ENCODE assay signal across 10 cellular contexts in the genomic region with DNA sequence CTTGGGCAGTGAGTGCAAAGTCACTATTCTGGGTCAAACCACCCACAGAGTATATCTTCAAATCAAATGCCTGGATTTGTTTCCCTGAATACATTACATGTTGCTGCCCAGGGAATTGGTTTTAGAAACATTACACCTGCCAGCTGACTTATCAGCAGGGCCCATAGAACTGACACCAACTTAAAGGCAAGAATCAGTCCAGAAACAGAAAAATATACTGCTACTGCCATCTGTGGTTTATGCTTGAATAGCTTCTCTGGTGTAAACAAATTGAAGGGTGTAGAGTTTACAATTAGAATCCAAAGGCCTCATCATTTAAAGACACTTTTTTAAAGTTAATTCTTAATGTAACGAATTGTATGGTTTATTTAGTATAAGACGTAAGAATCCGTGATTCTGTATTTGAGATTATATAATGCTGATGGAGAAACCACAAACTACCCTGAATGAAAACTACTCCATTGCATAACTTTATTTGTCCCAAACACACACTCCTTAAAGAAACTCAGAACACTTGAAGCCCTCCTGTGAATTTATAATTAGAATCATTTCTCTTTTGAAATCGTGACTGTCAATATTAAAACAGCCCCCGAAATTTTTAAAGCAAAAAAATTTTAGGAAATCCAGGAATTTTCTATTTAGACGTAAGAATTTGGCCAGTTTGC.
A peak's percentile ranks its signal among the peaks of the same experiment; 100 is the strongest.
DNase-seq lines count a peak whose midpoint lies in the region; ATAC-seq and FAIRE-seq lines count a peak whose summit lies in the region.
"Had no signal": no experiment of that assay in that cellular context is flagged by ENCODE, and none has a peak within 500 bp of the region (broad histone marks: within the 10 kb centered on the region; RNA-seq: fewer than 3 reads in every experiment).

No MANE protein-coding gene starts in this region.

- H3K4me3 Mint-ChIP-seq in memory B cell: no peak overlapping the region

- H3K9me3 Mint-ChIP-seq in memory B cell: no peaks in the 10 kb centered on the region

- peak; percentile 68 for ATAC-seq in HG02870 (IDR thresholded peaks at IDR 0.05; ENCODE audit: unreplicated experiment)
- ATAC-seq in memory B cell (ENCODE audit: low read depth): peak; percentile 62
- no peak for ATAC-seq in HG02938 (IDR thresholded peaks at IDR 0.05; ENCODE audit: unreplicated experiment)
- no peak for ATAC-seq in HG03108 (IDR thresholded peaks at IDR 0.05; ENCODE audit: unreplicated experiment)

- H3K4me1 Mint-ChIP-seq in memory B cell: peaks cover 11% of the 10 kb centered on the region

- DNase-seq in EL (peak; percentile 26), memory B cell (ENCODE audit: low spot score in 2 of 2) (no peak)
- no peak for DNase-seq in activated CD8-positive, alpha-beta memory T cell treated with anti-CD3 and anti-CD28 coated beads, Interleukin-2, amount 50 U/mL, for 48 hours
- no peak for DNase-seq in effector CD8-positive, alpha-beta T cell (lab: John Stamatoyannopoulos, UW)
- DNase-seq: activated CD4-positive, alpha-beta T cell treated with anti-CD3 and anti-CD28 coated beads, Interleukin-2, amount 50 U/mL, for 48 hours had no signal

- FAIRE-seq in TTC549 (lab: Jason Lieb, UNC): peak; percentile 26
- FAIRE-seq: islet of Langerhans had no signal

- H3K27me3 Mint-ChIP-seq in memory B cell: peaks cover 19% of the 10 kb centered on the region

- H3K27ac Mint-ChIP-seq in memory B cell: no peak overlapping the region

- H3K36me3 Mint-ChIP-seq in memory B cell: no peaks in the 10 kb centered on the region

Comparison
In these comparisons a context has a peak if more than half of its experiments do, and no peak if none do; other contexts are left out.
1. ATAC-seq: peak in HG02870 (single experiment) and memory B cell (single experiment); none in HG02938 (single experiment) and HG03108 (single experiment).